ENCODE assay signal across 8 cellular contexts in the genomic region with DNA sequence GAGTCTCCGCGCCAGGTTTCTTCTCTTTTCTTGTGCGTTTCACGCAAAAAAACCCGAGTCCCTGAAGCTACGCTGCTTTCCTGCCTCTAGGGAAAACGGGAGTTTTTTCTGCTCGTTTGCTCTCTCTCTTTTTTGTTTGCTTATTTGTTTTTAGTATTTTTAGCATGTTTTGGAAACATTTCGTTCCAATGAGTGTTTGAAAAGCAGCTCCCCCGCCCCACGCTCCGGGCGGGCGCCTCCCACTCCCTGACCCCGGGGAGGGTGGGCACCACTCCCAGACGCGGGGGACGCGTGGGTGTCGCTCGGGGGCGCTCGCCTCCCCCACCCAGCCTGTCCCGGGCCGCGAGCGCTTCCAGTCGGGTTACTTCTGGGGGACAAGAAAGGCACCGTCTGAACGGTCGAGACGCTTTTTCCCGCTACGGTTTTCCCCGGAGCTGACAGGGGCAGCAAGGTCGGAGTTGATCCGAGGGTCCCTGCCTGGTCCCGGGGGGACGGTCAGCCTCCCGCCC. TPM values are rescaled to one million over a fixed set of nuclear protein-coding genes. Genes with fewer than 3 reads are reported as not detected.
DNase-seq lines count a peak whose midpoint lies in the region; ATAC-seq and TF ChIP-seq lines count a peak whose summit lies in the region.

No MANE protein-coding gene starts in this region.

- CTCF ChIA-PET in GM10248 (lab: Yijun Ruan, JAX), result interaction anchor here (0.7 to 1.6 kb wide), 4 partner anchors 11 to 23 kb away, joined by 3 to 4 read pairs (median 4); no protein-coding TSS in a partner anchor

- H3K4me1 ChIP-seq in prostate gland (replicated peaks), result no peaks in the 10 kb centered on the region

- ATAC-seq in activated T-helper 17 cell treated with anti-CD3 and anti-CD28 coated beads, Interleukin-2, amount 50 U/mL, for 72 hours (replicated peaks), result no peak
- ATAC-seq in left ventricle myocardium superior, result peak; percentile 72
- ATAC-seq in HG03521 (IDR thresholded peaks at IDR 0.05; ENCODE audit: unreplicated experiment), result no peak
- no peak for ATAC-seq in HG03139 (IDR thresholded peaks at IDR 0.05; ENCODE audit: unreplicated experiment)

- intact Hi-C loops in left ventricle myocardium superior (cut with micrococcal nuclease) (no loop called here), prostate gland (cut with DNase I) (no loop called here)

- no peak overlapping the region for H3K27ac Mint-ChIP-seq in activated T-helper 17 cell treated with anti-CD3 and anti-CD28 coated beads, Interleukin-2, amount 50 U/mL, for 72 hours

- H3K27me3 Mint-ChIP-seq in activated T-helper 17 cell treated with anti-CD3 and anti-CD28 coated beads, Interleukin-2, amount 50 U/mL, for 72 hours, result peaks cover 25% of the 10 kb centered on the region

- TF ChIP-seq CTCF in prostate gland (IDR thresholded peaks at IDR 0.05) (peak in 1 of 4 experiments; percentile 25), GM10248 (IDR thresholded peaks at IDR 0.05; ENCODE audit: control extremely low read depth, extremely low read depth, low read depth, missing control alignments) (no peak)

- H3K36me3 Mint-ChIP-seq in activated T-helper 17 cell treated with anti-CD3 and anti-CD28 coated beads, Interleukin-2, amount 50 U/mL, for 72 hours (ENCODE audit: low read depth), result no peaks in the 10 kb centered on the region

- peak; percentile 57 for DNase-seq in NCI-H2227 (lab: John Stamatoyannopoulos, UW; ENCODE audit: unreplicated experiment)
- no peak for DNase-seq in NCI-H2227 treated with DMSO at 0.1 percent for 48 hours (lab: John Stamatoyannopoulos, UW)
- DNase-seq in left ventricle myocardium superior, result peak; percentile 83
- no peak for DNase-seq in prostate gland (ENCODE audit: low spot score)
- no peak for DNase-seq in GM10248 (ENCODE audit: extremely low spot score)

- WGBS in prostate gland, result under 1% methylated on average over 38 of the region's 40 CpGs

- peaks cover 6% of the 10 kb centered on the region for H3K4me1 Mint-ChIP-seq in activated T-helper 17 cell treated with anti-CD3 and anti-CD28 coated beads, Interleukin-2, amount 50 U/mL, for 72 hours

- H3K9me3 ChIP-seq in prostate gland, result no peaks in the 10 kb centered on the region

- peak overlapping the region; percentile 43 for H3K4me3 Mint-ChIP-seq in activated T-helper 17 cell treated with anti-CD3 and anti-CD28 coated beads, Interleukin-2, amount 50 U/mL, for 72 hours

- H3K4me3 ChIP-seq in prostate gland, result peak overlapping the region; percentile 54 to 61

- H3K27me3 ChIP-seq in prostate gland (replicated peaks; ENCODE audit: insufficient read depth), result no peaks in the 10 kb centered on the region

- POLR2A ChIA-PET in GM10248 (lab: Yijun Ruan, JAX), result no interaction called here

- TF ChIP-seq POLR2A in prostate gland (IDR thresholded peaks at IDR 0.05), result no peak

- H3K9me3 Mint-ChIP-seq in activated T-helper 17 cell treated with anti-CD3 and anti-CD28 coated beads, Interleukin-2, amount 50 U/mL, for 72 hours, result no peaks in the 10 kb centered on the region

- H3K36me3 ChIP-seq in prostate gland, result no peaks in the 10 kb centered on the region

- peak overlapping the region; percentile 81 to 89 for H3K27ac ChIP-seq in prostate gland

RNA-seq across cellular contexts. Expression of a gene that starts 0.4 kb away (rescaled TPM):
- total RNA-seq in activated T-helper 17 cell treated with anti-CD3 and anti-CD28 coated beads, Interleukin-2, amount 50 U/mL, for 72 hours, result 1 to 10 TPM in 1 of 2 donors, under 1 TPM in 1; 0.71 to 1.1 TPM
- total RNA-seq in left ventricle myocardium superior, result 21.7 TPM
- total RNA-seq in prostate gland, result 10 to 100 TPM; 25.9 to 33.1 TPM

Comparison
In these comparisons a context has a peak if more than half of its experiments do, and no peak if none do; other contexts are left out.
1. DNase-seq: peak in NCI-H2227 (single experiment) and left ventricle myocardium superior (single experiment); none in NCI-H2227 treated with DMSO at 0.1 percent for 48 hours (single experiment), prostate gland (single experiment) and GM10248 (single experiment).
2. RNA of a gene that starts 0.4 kb away (total RNA-seq): 25.9 to 33.1 TPM in prostate gland and 21.7 TPM in left ventricle myocardium superior (single experiment); 0.71 to 1.1 TPM in activated T-helper 17 cell treated with anti-CD3 and anti-CD28 coated beads, Interleukin-2, amount 50 U/mL, for 72 hours; every median in the first group is over 10 times any median in the second.